ENCODE assay signal across 2 cellular contexts in the genomic region with DNA sequence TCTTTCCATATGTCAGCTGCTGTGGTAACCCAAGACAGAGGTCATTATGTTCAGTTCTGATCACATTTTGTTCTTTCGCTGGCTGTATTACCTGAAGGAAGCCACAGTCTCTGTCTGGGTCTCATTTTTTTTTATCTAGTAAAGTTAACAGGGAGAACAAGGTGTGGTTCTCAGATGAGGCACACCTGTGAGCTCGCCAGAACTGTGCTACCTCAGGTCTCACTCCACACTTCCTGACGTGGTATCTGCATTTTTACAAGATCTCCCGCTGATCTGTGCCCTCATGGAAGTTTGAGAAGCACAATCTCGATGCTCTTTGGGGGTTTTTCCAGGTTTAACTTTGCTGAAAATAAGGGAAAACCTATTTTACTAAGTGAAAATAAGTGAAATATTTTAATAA.
TF ChIP-seq lines count a peak whose summit lies in the region.

No MANE protein-coding gene starts in this region.

TF ChIP-seq in GM23338, 12 proteins besides CTCF, POLR2A, EP300 and RAD21 (continues in another document):
- TF ChIP-seq ETS1 (IDR thresholded peaks at IDR 0.05) (no peak), NANOG (IDR thresholded peaks at IDR 0.05; ENCODE audit: borderline replicate concordance) (no peak), ZNF331 (CRISPR knock-in tag; IDR thresholded peaks at IDR 0.05; ENCODE audit: low read depth) (no peak), EZH2 (IDR thresholded peaks at IDR 0.05; ENCODE audit: low read depth, unreplicated experiment) (no peak), POLR2AphosphoS5 (IDR thresholded peaks at IDR 0.05; ENCODE audit: low read depth) (no peak), STAT1 (IDR thresholded peaks at IDR 0.05; ENCODE audit: unreplicated experiment) (no peak), ZNF114 (CRISPR knock-in tag; IDR thresholded peaks at IDR 0.05) (no peak), EZH2phosphoT487 (IDR thresholded peaks at IDR 0.05; ENCODE audit: unreplicated experiment) (no peak)
- TF ChIP-seq, protein P1, sequence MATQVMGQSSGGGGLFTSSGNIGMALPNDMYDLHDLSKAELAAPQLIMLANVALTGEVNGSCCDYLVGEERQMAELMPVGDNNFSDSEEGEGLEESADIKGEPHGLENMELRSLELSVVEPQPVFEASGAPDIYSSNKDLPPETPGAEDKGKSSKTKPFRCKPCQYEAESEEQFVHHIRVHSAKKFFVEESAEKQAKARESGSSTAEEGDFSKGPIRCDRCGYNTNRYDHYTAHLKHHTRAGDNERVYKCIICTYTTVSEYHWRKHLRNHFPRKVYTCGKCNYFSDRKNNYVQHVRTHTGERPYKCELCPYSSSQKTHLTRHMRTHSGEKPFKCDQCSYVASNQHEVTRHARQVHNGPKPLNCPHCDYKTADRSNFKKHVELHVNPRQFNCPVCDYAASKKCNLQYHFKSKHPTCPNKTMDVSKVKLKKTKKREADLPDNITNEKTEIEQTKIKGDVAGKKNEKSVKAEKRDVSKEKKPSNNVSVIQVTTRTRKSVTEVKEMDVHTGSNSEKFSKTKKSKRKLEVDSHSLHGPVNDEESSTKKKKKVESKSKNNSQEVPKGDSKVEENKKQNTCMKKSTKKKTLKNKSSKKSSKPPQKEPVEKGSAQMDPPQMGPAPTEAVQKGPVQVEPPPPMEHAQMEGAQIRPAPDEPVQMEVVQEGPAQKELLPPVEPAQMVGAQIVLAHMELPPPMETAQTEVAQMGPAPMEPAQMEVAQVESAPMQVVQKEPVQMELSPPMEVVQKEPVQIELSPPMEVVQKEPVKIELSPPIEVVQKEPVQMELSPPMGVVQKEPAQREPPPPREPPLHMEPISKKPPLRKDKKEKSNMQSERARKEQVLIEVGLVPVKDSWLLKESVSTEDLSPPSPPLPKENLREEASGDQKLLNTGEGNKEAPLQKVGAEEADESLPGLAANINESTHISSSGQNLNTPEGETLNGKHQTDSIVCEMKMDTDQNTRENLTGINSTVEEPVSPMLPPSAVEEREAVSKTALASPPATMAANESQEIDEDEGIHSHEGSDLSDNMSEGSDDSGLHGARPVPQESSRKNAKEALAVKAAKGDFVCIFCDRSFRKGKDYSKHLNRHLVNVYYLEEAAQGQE (IDR thresholded peaks at IDR 0.05; ENCODE audit: unreplicated experiment): no peak
- TF ChIP-seq, protein P2, sequence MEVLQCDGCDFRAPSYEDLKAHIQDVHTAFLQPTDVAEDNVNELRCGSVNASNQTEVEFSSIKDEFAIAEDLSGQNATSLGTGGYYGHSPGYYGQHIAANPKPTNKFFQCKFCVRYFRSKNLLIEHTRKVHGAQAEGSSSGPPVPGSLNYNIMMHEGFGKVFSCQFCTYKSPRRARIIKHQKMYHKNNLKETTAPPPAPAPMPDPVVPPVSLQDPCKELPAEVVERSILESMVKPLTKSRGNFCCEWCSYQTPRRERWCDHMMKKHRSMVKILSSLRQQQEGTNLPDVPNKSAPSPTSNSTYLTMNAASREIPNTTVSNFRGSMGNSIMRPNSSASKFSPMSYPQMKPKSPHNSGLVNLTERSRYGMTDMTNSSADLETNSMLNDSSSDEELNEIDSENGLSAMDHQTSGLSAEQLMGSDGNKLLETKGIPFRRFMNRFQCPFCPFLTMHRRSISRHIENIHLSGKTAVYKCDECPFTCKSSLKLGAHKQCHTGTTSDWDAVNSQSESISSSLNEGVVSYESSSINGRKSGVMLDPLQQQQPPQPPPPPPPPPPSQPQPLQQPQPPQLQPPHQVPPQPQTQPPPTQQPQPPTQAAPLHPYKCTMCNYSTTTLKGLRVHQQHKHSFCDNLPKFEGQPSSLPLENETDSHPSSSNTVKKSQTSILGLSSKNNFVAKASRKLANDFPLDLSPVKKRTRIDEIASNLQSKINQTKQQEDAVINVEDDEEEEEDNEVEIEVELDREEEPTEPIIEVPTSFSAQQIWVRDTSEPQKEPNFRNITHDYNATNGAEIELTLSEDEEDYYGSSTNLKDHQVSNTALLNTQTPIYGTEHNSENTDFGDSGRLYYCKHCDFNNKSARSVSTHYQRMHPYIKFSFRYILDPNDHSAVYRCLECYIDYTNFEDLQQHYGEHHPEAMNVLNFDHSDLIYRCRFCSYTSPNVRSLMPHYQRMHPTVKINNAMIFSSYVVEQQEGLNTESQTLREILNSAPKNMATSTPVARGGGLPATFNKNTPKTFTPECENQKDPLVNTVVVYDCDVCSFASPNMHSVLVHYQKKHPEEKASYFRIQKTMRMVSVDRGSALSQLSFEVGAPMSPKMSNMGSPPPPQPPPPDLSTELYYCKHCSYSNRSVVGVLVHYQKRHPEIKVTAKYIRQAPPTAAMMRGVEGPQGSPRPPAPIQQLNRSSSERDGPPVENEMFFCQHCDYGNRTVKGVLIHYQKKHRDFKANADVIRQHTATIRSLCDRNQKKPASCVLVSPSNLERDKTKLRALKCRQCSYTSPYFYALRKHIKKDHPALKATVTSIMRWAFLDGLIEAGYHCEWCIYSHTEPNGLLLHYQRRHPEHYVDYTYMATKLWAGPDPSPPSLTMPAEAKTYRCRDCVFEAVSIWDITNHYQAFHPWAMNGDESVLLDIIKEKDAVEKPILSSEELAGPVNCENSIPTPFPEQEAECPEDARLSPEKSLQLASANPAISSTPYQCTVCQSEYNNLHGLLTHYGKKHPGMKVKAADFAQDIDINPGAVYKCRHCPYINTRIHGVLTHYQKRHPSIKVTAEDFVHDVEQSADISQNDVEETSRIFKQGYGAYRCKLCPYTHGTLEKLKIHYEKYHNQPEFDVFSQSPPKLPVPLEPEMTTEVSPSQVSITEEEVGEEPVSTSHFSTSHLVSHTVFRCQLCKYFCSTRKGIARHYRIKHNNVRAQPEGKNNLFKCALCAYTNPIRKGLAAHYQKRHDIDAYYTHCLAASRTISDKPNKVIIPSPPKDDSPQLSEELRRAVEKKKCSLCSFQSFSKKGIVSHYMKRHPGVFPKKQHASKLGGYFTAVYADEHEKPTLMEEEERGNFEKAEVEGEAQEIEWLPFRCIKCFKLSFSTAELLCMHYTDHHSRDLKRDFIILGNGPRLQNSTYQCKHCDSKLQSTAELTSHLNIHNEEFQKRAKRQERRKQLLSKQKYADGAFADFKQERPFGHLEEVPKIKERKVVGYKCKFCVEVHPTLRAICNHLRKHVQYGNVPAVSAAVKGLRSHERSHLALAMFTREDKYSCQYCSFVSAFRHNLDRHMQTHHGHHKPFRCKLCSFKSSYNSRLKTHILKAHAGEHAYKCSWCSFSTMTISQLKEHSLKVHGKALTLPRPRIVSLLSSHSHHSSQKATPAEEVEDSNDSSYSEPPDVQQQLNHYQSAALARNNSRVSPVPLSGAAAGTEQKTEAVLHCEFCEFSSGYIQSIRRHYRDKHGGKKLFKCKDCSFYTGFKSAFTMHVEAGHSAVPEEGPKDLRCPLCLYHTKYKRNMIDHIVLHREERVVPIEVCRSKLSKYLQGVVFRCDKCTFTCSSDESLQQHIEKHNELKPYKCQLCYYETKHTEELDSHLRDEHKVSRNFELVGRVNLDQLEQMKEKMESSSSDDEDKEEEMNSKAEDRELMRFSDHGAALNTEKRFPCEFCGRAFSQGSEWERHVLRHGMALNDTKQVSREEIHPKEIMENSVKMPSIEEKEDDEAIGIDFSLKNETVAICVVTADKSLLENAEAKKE (CRISPR knock-in tag; IDR thresholded peaks at IDR 0.05): no peak

TF ChIP-seq in H1, 55 proteins besides CTCF, POLR2A, EP300 and RAD21:
- no peak for TF ChIP-seq USF2 (IDR thresholded peaks at IDR 0.05; ENCODE audit: low read length)
- TF ChIP-seq POU5F1 (IDR thresholded peaks at IDR 0.05; ENCODE audit: low read depth, low read length): no peak
- no peak for TF ChIP-seq BACH1 (IDR thresholded peaks at IDR 0.05; ENCODE audit: low read length)
- no peak for TF ChIP-seq MAFK (IDR thresholded peaks at IDR 0.05; ENCODE audit: low read depth, low read length)
- TF ChIP-seq SIX5 (IDR thresholded peaks at IDR 0.05; ENCODE audit: low read depth, low read length): no peak
- TF ChIP-seq FOSL1 (IDR thresholded peaks at IDR 0.05; ENCODE audit: insufficient read depth, low read depth, low read length): no peak
- TF ChIP-seq BCL11A (IDR thresholded peaks at IDR 0.05; ENCODE audit: low read depth in 2 of 2, low read length in 2 of 2): no peak
- TF ChIP-seq CHD2 (IDR thresholded peaks at IDR 0.05; ENCODE audit: low read length): no peak
- TF ChIP-seq RFX5 (IDR thresholded peaks at IDR 0.05; ENCODE audit: borderline replicate concordance, low read depth, low read length): no peak
- no peak for TF ChIP-seq SUZ12 (IDR thresholded peaks at IDR 0.05; ENCODE audit: low read length)
- no peak for TF ChIP-seq HDAC2 (IDR thresholded peaks at IDR 0.05; ENCODE audit: borderline replicate concordance in 1 of 2, low read depth in 2 of 2, low read length in 2 of 2)
- TF ChIP-seq CHD1 (IDR thresholded peaks at IDR 0.05; ENCODE audit: low read depth, low read length): no peak
- TF ChIP-seq NANOG (IDR thresholded peaks at IDR 0.05; ENCODE audit: insufficient read depth, low read depth, low read length, poor library complexity, severe bottlenecking): no peak
- no peak for TF ChIP-seq RXRA (IDR thresholded peaks at IDR 0.05; ENCODE audit: insufficient read depth, low read depth, low read length)
- TF ChIP-seq YY1 (IDR thresholded peaks at IDR 0.05; ENCODE audit: low read depth, low read length): no peak
- TF ChIP-seq SP2 (IDR thresholded peaks at IDR 0.05; ENCODE audit: low read length): no peak
- TF ChIP-seq KDM1A (IDR thresholded peaks at IDR 0.05; ENCODE audit: borderline replicate concordance, low read length): no peak
- TF ChIP-seq HDAC6 (IDR thresholded peaks at IDR 0.05; ENCODE audit: low read depth, low read length): no peak
- TF ChIP-seq E2F6 (IDR thresholded peaks at IDR 0.05): no peak
- no peak for TF ChIP-seq TAF7 (optimal IDR thresholded peaks at IDR 0.05; ENCODE audit: borderline replicate concordance, low read depth, low read length)
